8 cellular contexts compared by ENCODE assay signal in genomic region chr15:64893481-64894394, GRCh38. TPM values are rescaled to one million over a fixed set of nuclear protein-coding genes. Genes with fewer than 3 reads are reported as not detected.
DNase-seq lines count a peak whose midpoint lies in the region; ATAC-seq and TF ChIP-seq lines count a peak whose summit lies in the region.

No MANE protein-coding gene starts in this region.

- H3K36me3 ChIP-seq in gastroesophageal sphincter = no peaks in the 10 kb centered on the region
- no peaks in the 10 kb centered on the region for H3K36me3 ChIP-seq in neuron (ENCODE audit: insufficient read depth, low read length)
- no peaks in the 10 kb centered on the region for H3K36me3 ChIP-seq in stomach

- TF ChIP-seq EP300 in gastroesophageal sphincter (IDR thresholded peaks at IDR 0.05) (no peak), stomach (IDR thresholded peaks at IDR 0.05) (no peak)

- TF ChIP-seq POLR2A in gastroesophageal sphincter (IDR thresholded peaks at IDR 0.05) = peak; percentile 3 to 41
- peak in 1 of 4 donors; percentile 7 for TF ChIP-seq POLR2A in stomach (IDR thresholded peaks at IDR 0.05)

- H3K27ac ChIP-seq in gastroesophageal sphincter (peak overlapping the region; percentile 32 to 79 (median 78)), stomach (peak overlapping the region; percentile 82 to 91 (median 86))

- H3K9me3 ChIP-seq in gastroesophageal sphincter (no peaks in the 10 kb centered on the region), neuron (ENCODE audit: low read length) (no peaks in the 10 kb centered on the region), stomach (no peaks in the 10 kb centered on the region)

- H3K4me1 ChIP-seq in gastroesophageal sphincter = peaks cover 0 to 63% (median 30%) of the 10 kb centered on the region in 3 donors
- peaks cover 7% of the 10 kb centered on the region for H3K4me1 ChIP-seq in neuron (ENCODE audit: insufficient read depth, low read length)
- peaks cover 43 to 76% (median 54%) of the 10 kb centered on the region in 4 donors for H3K4me1 ChIP-seq in stomach

- WGBS in gastroesophageal sphincter (ENCODE audit: low coverage in 1 of 2), 2 donors = 39 to 88% methylated on average over 7 to 22 of the region's 44 CpGs
- 21 to 40% (median 30%) methylated on average over 43 to 44 of the region's 44 CpGs for WGBS in stomach, 5 donors

- peak; percentile 95 for DNase-seq in A172 (ENCODE audit: low spot score)
- peak; percentile 100 for DNase-seq in RPMI8226
- DNase-seq in activated gamma-delta T cell treated with anti-CD3 and anti-CD28 coated beads, Interleukin-2, amount 50 U/mL, for 16 hours (ENCODE audit: low read depth) = peak; percentile 90
- DNase-seq in stomach = peak; percentile 91

- TF ChIP-seq CTCF in gastroesophageal sphincter (IDR thresholded peaks at IDR 0.05) (no peak), stomach (IDR thresholded peaks at IDR 0.05) (no peak)

- no peaks in the 10 kb centered on the region for H3K27me3 ChIP-seq in gastroesophageal sphincter
- no peaks in the 10 kb centered on the region for H3K27me3 ChIP-seq in neuron (ENCODE audit: insufficient read depth, low read length)
- H3K27me3 ChIP-seq in stomach = no peaks in the 10 kb centered on the region

- H3K4me3 ChIP-seq in gastroesophageal sphincter (peak overlapping the region in 1 of 2 donors; percentile 36), neuron (ENCODE audit: low read length) (no peak overlapping the region), stomach (peak overlapping the region; percentile 2 to 37 (median 28))

- intact Hi-C loops in stomach (cut with DNase I; ENCODE audit: low total_unique reads) = no loop called here

- H2AFZ ChIP-seq in neuron (ENCODE audit: low read depth, low read length) = peak overlapping the region; percentile 32

- peak; percentile 55 for ATAC-seq in GM18873 (IDR thresholded peaks at IDR 0.05; ENCODE audit: low FRiP score, unreplicated experiment)
- ATAC-seq in HG03135 (IDR thresholded peaks at IDR 0.05; ENCODE audit: unreplicated experiment) = peak; percentile 49
- peak; percentile 90 for ATAC-seq in gastroesophageal sphincter

RNA-seq across cellular contexts. Expression of gene ANKDD1A, which starts 18.0 kb away (rescaled TPM):
- 5.9 and 15.7 TPM in 2 replicates for total RNA-seq in A172 (2014; rRNA removed; shearing (Covaris generic))
- total RNA-seq in gastroesophageal sphincter = 10 to 100 TPM in 2 of 4 donors, 1 to 10 TPM in 2; 4.6 to 15.6 (median 8.5) TPM
- total RNA-seq in stomach = 10 to 100 TPM in 2 of 5 donors, 1 to 10 TPM in 3; 4.0 to 43.8 (median 9.2) TPM
- 1 to 10 TPM; 1.5 to 2.7 (median 1.7) TPM for polyA plus RNA-seq in stomach

RNA-seq across cellular contexts. Expression of gene PLEKHO2, which starts 52.0 kb away (rescaled TPM):
- total RNA-seq in A172 (2014; rRNA removed; shearing (Covaris generic)) = 15.2 and 24.3 TPM in 2 replicates
- total RNA-seq in gastroesophageal sphincter (10 to 100 TPM; 27.1 to 47.9 (median 43.1) TPM), stomach (10 to 100 TPM in 4 of 5 donors, 1 to 10 TPM in 1; 9.0 to 23.9 (median 15.2) TPM)
- 10 to 100 TPM in 2 of 3 donors, 1 to 10 TPM in 1; 7.5 to 25.4 (median 23.2) TPM for polyA plus RNA-seq in stomach
